ENCODE assay signal across 10 cellular contexts in genomic region chr12:89960607-89961394, GRCh38.
DNase-seq lines count a peak whose midpoint lies in the region; ATAC-seq and TF ChIP-seq lines count a peak whose summit lies in the region.
"Had no signal": no experiment of that assay in that cellular context is flagged by ENCODE, and none has a peak within 500 bp of the region (broad histone marks: within the 10 kb centered on the region; RNA-seq: fewer than 3 reads in every experiment).

No MANE protein-coding gene starts in this region.

- H3K4me3 ChIP-seq in fibroblast of the aortic adventitia (ENCODE audit: low read depth, low read length) = no peak overlapping the region
- H3K4me3 ChIP-seq: SJCRH30 had no signal

- peak; percentile 19 for DNase-seq in HPDE6-E6E7 (ENCODE audit: extremely low spot score)
- peak; percentile 23 for DNase-seq in fibroblast of the aortic adventitia (ENCODE audit: low read depth)
- DNase-seq in occipital lobe (lab: John Stamatoyannopoulos, UW) = no peak
- DNase-seq in HUDEP-2 (lab: John Stamatoyannopoulos, UW; ENCODE audit: unreplicated experiment in 76 of 76) = no peak
- DNase-seq in mesothelial cell of epicardium (ENCODE audit: low spot score in 2 of 2, unreplicated experiment in 2 of 2) = no peak
- DNase-seq in AG08395 (ENCODE audit: low spot score) = no peak
- DNase-seq: activated naive CD8-positive, alpha-beta T cell treated with anti-CD3 and anti-CD28 coated beads, Interleukin-2, amount 10 ng/mL, durations not matched to agents 7 days and 5 days; SJCRH30 had no signal

- TF ChIP-seq CTCF in fibroblast of the aortic adventitia (IDR thresholded peaks at IDR 0.05; ENCODE audit: insufficient read depth, low read length) = no peak
- TF ChIP-seq CTCF in mesothelial cell of epicardium (IDR thresholded peaks at IDR 0.05; ENCODE audit: unreplicated experiment) = no peak

- H3K36me3 Mint-ChIP-seq in mesothelial cell of epicardium = no peaks in the 10 kb centered on the region
- H3K36me3 Mint-ChIP-seq: activated naive CD8-positive, alpha-beta T cell treated with anti-CD3 and anti-CD28 coated beads, Interleukin-2, amount 10 ng/mL, durations not matched to agents 7 days and 5 days had no signal

- H3K4me3 Mint-ChIP-seq in mesothelial cell of epicardium = no peak overlapping the region
- H3K4me3 Mint-ChIP-seq: activated naive CD8-positive, alpha-beta T cell treated with anti-CD3 and anti-CD28 coated beads, Interleukin-2, amount 10 ng/mL, durations not matched to agents 7 days and 5 days had no signal

- H3K4me1 Mint-ChIP-seq in mesothelial cell of epicardium = peaks cover 7% of the 10 kb centered on the region

- H3K27me3 Mint-ChIP-seq in mesothelial cell of epicardium (ENCODE audit: low read depth) = no peaks in the 10 kb centered on the region
- H3K27me3 Mint-ChIP-seq: activated naive CD8-positive, alpha-beta T cell treated with anti-CD3 and anti-CD28 coated beads, Interleukin-2, amount 10 ng/mL, durations not matched to agents 7 days and 5 days had no signal

- H3K27ac Mint-ChIP-seq in mesothelial cell of epicardium = no peak overlapping the region
- H3K27ac Mint-ChIP-seq: activated naive CD8-positive, alpha-beta T cell treated with anti-CD3 and anti-CD28 coated beads, Interleukin-2, amount 10 ng/mL, durations not matched to agents 7 days and 5 days had no signal

- H3K9me3 Mint-ChIP-seq in mesothelial cell of epicardium = peaks cover 7% of the 10 kb centered on the region
- H3K9me3 Mint-ChIP-seq: activated naive CD8-positive, alpha-beta T cell treated with anti-CD3 and anti-CD28 coated beads, Interleukin-2, amount 10 ng/mL, durations not matched to agents 7 days and 5 days had no signal

- ATAC-seq in GM18517 (IDR thresholded peaks at IDR 0.05; ENCODE audit: unreplicated experiment) (peak; percentile 24), GM21619 (IDR thresholded peaks at IDR 0.05; ENCODE audit: unreplicated experiment) (peak; percentile 18)

Comparison
In these comparisons a context has a peak if more than half of its experiments do, and no peak if none do; other contexts are left out.
1. DNase-seq: peak in HPDE6-E6E7 (single experiment) and fibroblast of the aortic adventitia (single experiment); none in occipital lobe (single experiment), HUDEP-2 (0 of 76), mesothelial cell of epicardium (0 of 2) and AG08395 (single experiment).